ENCODE assay signal across 9 cellular contexts in the genomic region with DNA sequence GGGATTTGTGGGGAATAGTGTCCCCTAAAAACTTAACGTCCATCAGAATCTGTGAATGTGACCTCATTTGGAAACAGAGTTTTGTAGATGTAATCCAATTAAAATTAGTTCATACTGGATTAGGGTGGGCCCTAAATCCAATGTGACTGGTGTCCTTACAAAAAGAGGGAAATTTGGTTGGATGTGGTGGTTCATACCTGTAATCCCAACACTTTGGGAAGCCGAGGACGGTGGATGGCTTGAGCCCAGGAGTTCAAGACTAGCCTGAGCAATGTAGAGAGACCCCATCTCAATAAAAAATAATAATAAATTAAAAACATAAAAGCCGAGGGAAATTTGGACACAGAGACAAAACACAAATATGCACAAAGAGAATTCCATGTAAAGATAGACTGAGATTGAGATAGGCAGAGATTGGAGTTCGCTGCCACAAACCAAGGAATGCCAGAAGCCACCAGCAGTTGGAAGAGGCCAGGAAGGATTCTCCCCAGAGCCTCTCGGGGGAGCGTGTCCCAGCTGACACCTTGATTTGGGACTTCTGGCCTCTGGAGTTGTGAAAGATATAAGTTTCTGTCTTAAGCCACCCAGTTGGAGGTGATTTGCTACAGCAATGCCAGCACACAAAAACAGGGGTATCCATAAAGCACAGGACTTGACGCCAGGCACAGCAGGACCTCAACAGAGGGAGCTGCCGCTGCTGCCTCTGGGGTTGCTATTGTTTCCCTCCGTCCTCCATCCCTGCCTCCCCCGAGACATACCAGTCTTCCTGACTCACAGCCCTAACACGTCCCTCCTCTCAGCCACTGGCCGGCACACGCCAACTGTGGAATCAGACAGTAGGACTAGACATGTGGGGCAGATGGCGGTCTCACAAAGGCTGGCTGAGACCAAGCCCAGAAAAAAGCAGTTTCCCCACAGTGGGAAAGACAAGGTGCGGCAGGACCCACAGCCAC.
A peak's percentile ranks its signal among the peaks of the same experiment; 100 is the strongest.
DNase-seq lines count a peak whose midpoint lies in the region; ATAC-seq and TF ChIP-seq lines count a peak whose summit lies in the region.
"Had no signal": no experiment of that assay in that cellular context is flagged by ENCODE, and none has a peak within 500 bp of the region (broad histone marks: within the 10 kb centered on the region; RNA-seq: fewer than 3 reads in every experiment).

No MANE protein-coding gene starts in this region.

- no peak overlapping the region for H3K4me3 Mint-ChIP-seq in chondrocyte (ENCODE audit: unreplicated experiment)

- ATAC-seq in HG02588 (IDR thresholded peaks at IDR 0.05; ENCODE audit: unreplicated experiment) = no peak
- ATAC-seq in stimulated activated naive CD8-positive, alpha-beta T cell treated with anti-CD3 and anti-CD28 coated beads, Interleukin-15, Interleukin-2, amounts not matched to agents 100 U/mL and 50 U/mL, for 24 hours = no peak

- DNase-seq in HS-5 (ENCODE audit: low read depth) (peak; percentile 76), chondrocyte (ENCODE audit: low spot score) (no peak), kidney tubule cell (ENCODE audit: low spot score) (peak; percentile 77), stromal cell of bone marrow (ENCODE audit: low read depth) (peak; percentile 81), CD1c-positive myeloid dendritic cell (ENCODE audit: extremely low spot score) (no peak), SIG-M5 (lab: John Stamatoyannopoulos, UW) (no peak)
- DNase-seq in stimulated activated naive CD8-positive, alpha-beta T cell treated with anti-CD3 and anti-CD28 coated beads, Interleukin-15, Interleukin-2, amounts not matched to agents 100 U/mL and 50 U/mL, for 24 hours = no peak
- DNase-seq: Karpas-422 had no signal

- TF ChIP-seq CTCF in chondrocyte (IDR thresholded peaks at IDR 0.05) = peak; percentile 46

- no peaks in the 10 kb centered on the region for H3K9me3 Mint-ChIP-seq in chondrocyte (ENCODE audit: low read depth)

- H3K27me3 Mint-ChIP-seq in chondrocyte (ENCODE audit: low read depth) = no peaks in the 10 kb centered on the region

- no peaks in the 10 kb centered on the region for H3K36me3 Mint-ChIP-seq in chondrocyte (ENCODE audit: low read depth)

- peaks cover 80% of the 10 kb centered on the region for H3K4me1 Mint-ChIP-seq in chondrocyte (ENCODE audit: low read depth)

- H3K27ac Mint-ChIP-seq in chondrocyte (ENCODE audit: unreplicated experiment) = peak overlapping the region; percentile 94

Comparison
In these comparisons a context has a peak if more than half of its experiments do, and no peak if none do; other contexts are left out.
1. DNase-seq: peak in HS-5 (single experiment), kidney tubule cell (single experiment) and stromal cell of bone marrow (single experiment); none in chondrocyte (single experiment), CD1c-positive myeloid dendritic cell (single experiment), SIG-M5 (single experiment) and stimulated activated naive CD8-positive, alpha-beta T cell treated with anti-CD3 and anti-CD28 coated beads, Interleukin-15, Interleukin-2, amounts not matched to agents 100 U/mL and 50 U/mL, for 24 hours (single experiment).